ENCODE assay signal across 14 cellular contexts in the genomic region with DNA sequence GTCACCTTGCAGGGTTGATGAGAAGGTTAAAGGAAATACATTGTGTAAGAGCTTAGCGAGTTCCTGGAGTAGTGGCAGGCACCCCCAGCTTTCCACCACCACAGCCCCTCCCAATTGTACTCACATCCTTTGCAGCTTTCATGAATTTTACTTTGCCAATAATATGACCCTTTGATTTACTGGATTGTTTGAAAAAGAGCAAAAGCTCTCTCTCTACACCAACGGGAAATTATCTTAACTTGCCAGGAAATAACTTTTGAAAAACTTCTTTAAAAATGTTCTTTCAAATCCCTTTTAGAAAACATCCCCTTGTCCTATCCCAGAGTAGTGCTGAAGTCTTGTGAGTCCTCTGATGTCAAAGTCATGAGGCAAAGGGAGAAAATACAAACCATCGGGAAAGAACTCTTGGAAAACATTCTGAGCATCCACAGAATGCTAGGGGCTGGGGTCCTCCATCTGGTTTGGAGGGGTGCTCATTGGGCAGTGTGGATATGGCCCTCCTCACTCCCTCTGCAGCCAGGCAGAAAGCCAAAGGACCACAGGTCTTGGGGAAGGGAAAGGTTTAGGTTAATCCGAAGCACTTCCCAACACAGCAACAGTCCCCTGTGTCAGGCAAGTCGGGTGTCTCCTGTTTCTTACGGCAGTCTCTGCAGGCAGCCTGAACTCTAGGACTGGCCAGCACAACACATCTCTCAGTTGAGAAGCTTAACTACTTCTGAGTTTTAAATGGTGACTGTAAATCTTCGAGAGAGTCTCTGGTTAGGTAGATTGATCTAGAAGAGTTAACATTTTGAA. TPM values are rescaled to one million over a fixed set of nuclear protein-coding genes. Genes with fewer than 3 reads are reported as not detected.
A peak's percentile ranks its signal among the peaks of the same experiment; 100 is the strongest.
DNase-seq lines count a peak whose midpoint lies in the region; ATAC-seq and TF ChIP-seq lines count a peak whose summit lies in the region.
"Had no signal": no experiment of that assay in that cellular context is flagged by ENCODE, and none has a peak within 500 bp of the region (broad histone marks: within the 10 kb centered on the region; RNA-seq: fewer than 3 reads in every experiment).

No MANE protein-coding gene starts in this region.

- H3K27me3 Mint-ChIP-seq in HFFc6 (ENCODE audit: insufficient read depth), result no peaks in the 10 kb centered on the region; the same call in 1 of the 2 replicates
- H3K27me3 Mint-ChIP-seq in stimulated activated naive CD8-positive, alpha-beta T cell treated with anti-CD3 and anti-CD28 coated beads, Interleukin-15, amount 100 ng/mL, for 72 hours, result no peaks in the 10 kb centered on the region

- H3K4me1 ChIP-seq in esophagus squamous epithelium, result peaks cover 19 to 82% (median 27%) of the 10 kb centered on the region in 3 donors
- peaks cover 44% of the 10 kb centered on the region for H3K4me1 ChIP-seq in rectal smooth muscle tissue (ENCODE audit: control insufficient read depth, insufficient read depth, low read length)

- peak overlapping the region; percentile 81 for H3K27ac Mint-ChIP-seq in HFFc6
- no peak overlapping the region for H3K27ac Mint-ChIP-seq in stimulated activated naive CD8-positive, alpha-beta T cell treated with anti-CD3 and anti-CD28 coated beads, Interleukin-15, amount 100 ng/mL, for 72 hours

- intact Hi-C loops in esophagus squamous epithelium (cut with DNase I), result no loop called here

- no peak for ATAC-seq in stimulated activated naive CD8-positive, alpha-beta T cell treated with anti-CD3 and anti-CD28 coated beads, Interleukin-15, amount 100 ng/mL, for 72 hours

- H3K36me3 ChIP-seq in esophagus squamous epithelium (peaks cover 8 to 35% (median 10%) of the 10 kb centered on the region in 3 donors), rectal smooth muscle tissue (ENCODE audit: control insufficient read depth, insufficient read depth, low read length) (peaks cover 10% of the 10 kb centered on the region)
- H3K36me3 ChIP-seq: brain microvascular endothelial cell had no signal

- no peak for TF ChIP-seq POLR2A in esophagus squamous epithelium (IDR thresholded peaks at IDR 0.05)

- H3K27ac ChIP-seq in esophagus squamous epithelium (peak overlapping the region; percentile 49 to 91 (median 67)), layer of hippocampus (ENCODE audit: low read depth, low read length) (peak overlapping the region; percentile 40), rectal smooth muscle tissue (ENCODE audit: low read depth, low read length) (peak overlapping the region; percentile 74)
- H3K27ac ChIP-seq: brain microvascular endothelial cell had no signal

- DNase-seq in HFFc6 (no peak), esophagus squamous epithelium (lab: John Stamatoyannopoulos, UW) (no peak), NCI-H146 treated with DMSO at 0.1 percent for 48 hours (lab: John Stamatoyannopoulos, UW; ENCODE audit: unreplicated experiment) (no peak), NCI-H345 treated with DMSO at 0.1 percent for 48 hours (lab: John Stamatoyannopoulos, UW; ENCODE audit: unreplicated experiment) (no peak)
- no peak for DNase-seq in activated CD4-positive, alpha-beta T cell treated with anti-CD3 and anti-CD28 coated beads for 48 hours
- no peak for DNase-seq in stimulated activated naive CD8-positive, alpha-beta T cell treated with anti-CD3 and anti-CD28 coated beads, Interleukin-15, amount 100 ng/mL, for 72 hours
- DNase-seq: activated CD4-positive, alpha-beta T cell treated with anti-CD3 and anti-CD28 coated beads, Interleukin-2, amount 50 U/mL, for 48 hours; activated effector memory CD4-positive, alpha-beta T cell treated with Interleukin-2 at 50 U/mL for 16 hours; brain microvascular endothelial cell; NCI-H1092 treated with DMSO at 0.1 percent for 48 hours; NCI-H510A treated with DMSO at 0.1 percent for 48 hours; stimulated activated CD4-positive, alpha-beta T cell treated with anti-CD3 and anti-CD28 coated beads, Interleukin-12 subunit alpha, Interleukin-12 subunit beta, amount 100 ng/mL, for 4 hours had no signal

- H3K9ac ChIP-seq in rectal smooth muscle tissue (ENCODE audit: low read length), result no peak overlapping the region

- WGBS in esophagus squamous epithelium, 2 donors, result 30 to 56% methylated on average over 7 of the region's 7 CpGs

- TF ChIP-seq CTCF in HFFc6 (IDR thresholded peaks at IDR 0.05) (no peak), esophagus squamous epithelium (IDR thresholded peaks at IDR 0.05) (no peak)

- H3K4me3 ChIP-seq in esophagus squamous epithelium (no peak overlapping the region), rectal smooth muscle tissue (ENCODE audit: low read length) (no peak overlapping the region)

- H3K27me3 ChIP-seq in esophagus squamous epithelium, result no peaks in the 10 kb centered on the region
- H3K27me3 ChIP-seq in layer of hippocampus (ENCODE audit: control insufficient read depth, insufficient read depth, low read length), result no peaks in the 10 kb centered on the region
- no peaks in the 10 kb centered on the region for H3K27me3 ChIP-seq in rectal smooth muscle tissue (ENCODE audit: control insufficient read depth, insufficient read depth, low read length)
- H3K27me3 ChIP-seq: brain microvascular endothelial cell had no signal

- peak overlapping the region; percentile 68 for H3K4me3 Mint-ChIP-seq in HFFc6
- no peak overlapping the region for H3K4me3 Mint-ChIP-seq in stimulated activated naive CD8-positive, alpha-beta T cell treated with anti-CD3 and anti-CD28 coated beads, Interleukin-15, amount 100 ng/mL, for 72 hours

- H3K9me3 ChIP-seq in esophagus squamous epithelium, result no peaks in the 10 kb centered on the region

- H3K36me3 Mint-ChIP-seq in HFFc6 (ENCODE audit: low read depth), result peaks cover 14% of the 10 kb centered on the region; the same call in 1 of the 2 replicates

- peaks cover 68% of the 10 kb centered on the region for H3K4me1 Mint-ChIP-seq in HFFc6 (ENCODE audit: low read depth)
- peaks cover under 1% of the 10 kb centered on the region for H3K4me1 Mint-ChIP-seq in stimulated activated naive CD8-positive, alpha-beta T cell treated with anti-CD3 and anti-CD28 coated beads, Interleukin-15, amount 100 ng/mL, for 72 hours

- no peaks in the 10 kb centered on the region for H3K9me3 Mint-ChIP-seq in HFFc6
- no peaks in the 10 kb centered on the region for H3K9me3 Mint-ChIP-seq in stimulated activated naive CD8-positive, alpha-beta T cell treated with anti-CD3 and anti-CD28 coated beads, Interleukin-15, amount 100 ng/mL, for 72 hours

RNA-seq across cellular contexts. Expression of a gene that starts 36.5 kb away (rescaled TPM):
- 10 to 100 TPM in 4 of 6 experiments, 1 to 10 TPM in 2; 7.0 to 15.1 (median 13.2) TPM for total RNA-seq in HFFc6 (2021; fragmentation: NEBNext Ultra II Directional; extraction: Animal tissue kit (Norgen Biotek cat#: 25700))
- total RNA-seq in esophagus squamous epithelium, result 10 to 100 TPM; 13.7 to 75.7 (median 24.1) TPM
